ENCODE assay signal across 1 cellular context in genomic region chr16:2777231-2777902, GRCh38.
TF ChIP-seq lines count a peak whose summit lies in the region.

Gene ELOB (minus strand): TSS chr16:2777280. CDS start chr16:2777239, 41 bp downstream.

TF ChIP-seq in GM12878, 131 proteins besides CTCF, POLR2A, EP300 and RAD21 (continued from another document):
- TF ChIP-seq RBBP5 (conservative IDR thresholded peaks at IDR 0.05) (no peak), MXI1 (IDR thresholded peaks at IDR 0.05; ENCODE audit: low read depth, low read length) (0 out of 2 replicates have a peak, but pooled peaks have one; percentile 54), MLLT1 (IDR thresholded peaks at IDR 0.05) (peak; percentile 64), NR2C2 (IDR thresholded peaks at IDR 0.05; ENCODE audit: borderline replicate concordance, control insufficient read depth, insufficient read length, low read depth) (no peak), USF1 (IDR thresholded peaks at IDR 0.05; ENCODE audit: borderline replicate concordance, extremely low read length, insufficient read depth, low read depth, low read length) (no peak), PML (IDR thresholded peaks at IDR 0.05; ENCODE audit: low read length) (0 out of 2 replicates have a peak, but pooled peaks have one; percentile 84), KAT2A (conservative IDR thresholded peaks at IDR 0.05; ENCODE audit: control insufficient read depth, low read depth, low read length) (no peak), IKZF1 (conservative IDR thresholded peaks at IDR 0.05) (peak; percentile 80), TCF12 (IDR thresholded peaks at IDR 0.05; ENCODE audit: low read depth, low read length) (no peak), ATF3 (IDR thresholded peaks at IDR 0.05; ENCODE audit: borderline replicate concordance, extremely low read depth, low read depth, low read length) (0 out of 2 replicates have a peak, but pooled peaks have one; percentile 5), RELA (IDR thresholded peaks at IDR 0.05; ENCODE audit: borderline replicate concordance, partially characterized antibody) (no peak), LARP7 (IDR thresholded peaks at IDR 0.05) (peak; percentile 77), ZNF207 (IDR thresholded peaks at IDR 0.05; ENCODE audit: borderline replicate concordance) (0 out of 2 replicates have a peak, but pooled peaks have one; percentile 65), NR2F1 (conservative IDR thresholded peaks at IDR 0.05) (peak; percentile 32; the same call in 1 of the 2 replicates), SMARCA5 (IDR thresholded peaks at IDR 0.05) (peak; percentile 65), IKZF2 (IDR thresholded peaks at IDR 0.05) (peak in 1 of 2 experiments; percentile 37; a peak in 1 of 4 replicates), CHD1 (IDR thresholded peaks at IDR 0.05; ENCODE audit: low read depth, low read length) (0 out of 2 replicates have a peak, but pooled peaks have one; percentile 71), SMAD5 (IDR thresholded peaks at IDR 0.05; ENCODE audit: low read depth) (peak; percentile 58), HCFC1 (IDR thresholded peaks at IDR 0.05; ENCODE audit: low read length) (peak; percentile 68), CHD2 (IDR thresholded peaks at IDR 0.05; ENCODE audit: borderline replicate concordance, low read depth, low read length) (peak; percentile 54), YY1 (IDR thresholded peaks at IDR 0.05; ENCODE audit: low read depth, low read length) (peak; percentile 99), PBX3 (IDR thresholded peaks at IDR 0.05; ENCODE audit: insufficient replicate concordance, low read depth, low read length) (no peak), POLR2AphosphoS5 (IDR thresholded peaks at IDR 0.05; ENCODE audit: low read length) (peak; percentile 66; the same call in 1 of the 2 replicates), ASH2L (IDR thresholded peaks at IDR 0.05; ENCODE audit: borderline replicate concordance, low read depth) (no peak), POU2F2 (IDR thresholded peaks at IDR 0.05; ENCODE audit: borderline replicate concordance, low read depth, low read length) (0 out of 3 replicates have a peak, but pooled peaks have one; percentile 32), TCF3 (IDR thresholded peaks at IDR 0.05; ENCODE audit: borderline replicate concordance, insufficient read depth, low read depth, low read length) (0 out of 2 replicates have a peak, but pooled peaks have one; percentile 18), ATF7 (IDR thresholded peaks at IDR 0.05; ENCODE audit: low read depth) (no peak), SP1 (IDR thresholded peaks at IDR 0.05; ENCODE audit: low read depth, low read length) (no peak), NR2C1 (IDR thresholded peaks at IDR 0.05) (peak; percentile 80), BHLHE40 (IDR thresholded peaks at IDR 0.05; ENCODE audit: borderline replicate concordance in 1 of 2, low read depth in 2 of 2, low read length in 1 of 2) (peak in 1 of 2 experiments; percentile 75; a peak in 3 of 4 replicates), CREB1 (IDR thresholded peaks at IDR 0.05; ENCODE audit: low read depth) (peak; percentile 45; the same call in 1 of the 2 replicates), ZBED1 (IDR thresholded peaks at IDR 0.05; ENCODE audit: borderline replicate concordance) (no peak), SRF (IDR thresholded peaks at IDR 0.05; ENCODE audit: low read depth in 2 of 2, low read length in 2 of 2) (0 out of 4 replicates have a peak, but pooled peaks of 1 of the 2 experiments have one; percentile 27), SIX5 (IDR thresholded peaks at IDR 0.05; ENCODE audit: low read depth, low read length, severe bottlenecking) (peak; percentile 53), USF2 (IDR thresholded peaks at IDR 0.05; ENCODE audit: borderline replicate concordance, low read depth, low read length) (no peak), CBFB (IDR thresholded peaks at IDR 0.05; ENCODE audit: low read depth) (peak; percentile 46), MTA2 (IDR thresholded peaks at IDR 0.05; ENCODE audit: low read depth) (no peak), ZNF24 (IDR thresholded peaks at IDR 0.05) (no peak), ELK1 (IDR thresholded peaks at IDR 0.05; ENCODE audit: low read depth, low read length) (no peak), NRF1 (conservative IDR thresholded peaks at IDR 0.05; ENCODE audit: low read depth, low read length) (peak; percentile 53), KLF5 (IDR thresholded peaks at IDR 0.05; ENCODE audit: partially characterized antibody) (peak; percentile 24), RELB (IDR thresholded peaks at IDR 0.05; ENCODE audit: low read depth) (peak; percentile 93)
